1 cellular context compared by ENCODE assay signal in the genomic region with DNA sequence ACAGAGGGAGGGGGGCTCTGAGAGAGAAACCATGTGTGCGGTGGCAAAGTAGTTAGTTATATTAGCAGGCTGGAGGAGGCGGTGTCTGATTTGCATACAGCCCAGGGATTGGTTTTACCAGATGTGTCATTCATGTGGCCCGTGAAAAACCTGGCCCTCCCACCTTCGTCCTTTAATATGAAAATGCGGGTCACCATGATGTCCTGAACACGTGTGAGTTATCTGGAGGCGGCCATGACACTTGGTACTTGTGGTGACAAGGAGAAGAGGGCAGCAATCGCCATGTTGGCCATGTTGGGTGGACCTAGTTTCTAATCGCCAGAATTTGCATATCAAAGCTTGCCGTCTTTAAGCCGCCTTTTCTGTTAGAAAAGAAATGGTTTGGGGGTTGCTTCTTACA.
TF ChIP-seq lines count a peak whose summit lies in the region.

No MANE protein-coding gene starts in this region.

TF ChIP-seq in GM23338, 12 proteins besides CTCF, POLR2A, EP300 and RAD21 (continued from another document):
- no peak for TF ChIP-seq JUNB (IDR thresholded peaks at IDR 0.05; ENCODE audit: unreplicated experiment)
